In the genomic region with DNA sequence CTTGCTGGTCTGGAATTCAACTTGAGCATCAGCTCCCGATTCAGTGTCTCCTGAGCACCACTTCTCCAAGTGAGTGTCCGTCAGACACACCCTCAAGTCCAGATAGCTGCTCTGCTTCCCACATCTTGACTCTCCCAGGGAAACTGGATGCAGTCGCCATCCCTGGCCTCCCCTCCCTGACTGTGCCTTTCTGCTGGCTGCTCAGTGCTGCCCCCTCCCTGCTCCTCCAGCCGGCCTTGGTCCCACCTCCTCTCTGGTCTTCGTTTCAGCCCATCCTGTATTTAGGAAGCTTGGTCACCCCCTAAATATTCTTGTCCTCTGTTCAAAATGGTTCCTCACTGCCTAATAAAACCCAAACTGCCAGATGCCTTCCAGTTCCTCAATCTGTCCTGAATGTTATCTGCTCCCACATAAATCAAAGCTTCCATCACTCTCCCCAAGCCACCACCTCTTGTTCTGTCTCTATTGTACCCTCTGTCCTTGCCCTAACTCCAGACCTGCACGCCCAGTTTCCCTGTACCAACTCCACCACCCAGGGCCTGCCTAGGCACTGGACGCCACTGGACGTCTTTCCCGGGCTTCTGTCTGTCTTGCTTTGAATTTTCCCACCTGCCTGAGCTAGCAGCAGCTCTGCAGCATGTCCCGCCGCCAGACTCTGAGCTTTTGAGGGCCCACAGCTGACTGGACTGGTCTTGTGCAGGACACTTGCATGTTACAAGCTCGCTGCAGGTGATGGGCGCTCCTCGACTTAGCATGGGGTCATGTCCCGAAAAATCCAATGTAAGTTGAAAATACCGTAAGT, we compare ENCODE assay signal across 9 cellular contexts. TPM values are rescaled to one million over a fixed set of nuclear protein-coding genes. Genes with fewer than 3 reads are reported as not detected.
A peak's percentile ranks its signal among the peaks of the same experiment; 100 is the strongest.
DNase-seq lines count a peak whose midpoint lies in the region; ATAC-seq and TF ChIP-seq lines count a peak whose summit lies in the region.
"Had no signal": no experiment of that assay in that cellular context is flagged by ENCODE, and none has a peak within 500 bp of the region (broad histone marks: within the 10 kb centered on the region; RNA-seq: fewer than 3 reads in every experiment).

No MANE protein-coding gene starts in this region.

- H3K9me3 ChIP-seq in cardiac muscle cell (ENCODE audit: low read depth) (no peaks in the 10 kb centered on the region), right atrium auricular region (no peaks in the 10 kb centered on the region), gastroesophageal sphincter (no peaks in the 10 kb centered on the region)

- H3K27ac ChIP-seq in cardiac muscle cell (no peak overlapping the region), right atrium auricular region (no peak overlapping the region), temporal lobe (ENCODE audit: low read depth, low read length) (peak overlapping the region; percentile 79), gastroesophageal sphincter (peak overlapping the region in 1 of 4 donors; percentile 47)
- H3K27ac ChIP-seq: HL-60 had no signal

- TF ChIP-seq CTCF in cardiac muscle cell (IDR thresholded peaks at IDR 0.05; ENCODE audit: low read depth, low read length), result peak; percentile 44
- no peak for TF ChIP-seq CTCF in right atrium auricular region (IDR thresholded peaks at IDR 0.05)
- TF ChIP-seq CTCF in fibroblast of pulmonary artery (IDR thresholded peaks at IDR 0.05; ENCODE audit: low read length, missing control alignments), result peak; percentile 37
- peak in 1 of 4 experiments; percentile 8 for TF ChIP-seq CTCF in gastroesophageal sphincter (IDR thresholded peaks at IDR 0.05)

- no peak for TF ChIP-seq POLR2A in gastroesophageal sphincter (IDR thresholded peaks at IDR 0.05)

- H3K36me3 ChIP-seq in cardiac muscle cell, result peaks cover 27% of the 10 kb centered on the region
- peaks cover 51% of the 10 kb centered on the region for H3K36me3 ChIP-seq in right atrium auricular region
- H3K36me3 ChIP-seq in gastroesophageal sphincter, result peaks cover 0 to 99% of the 10 kb centered on the region in 2 donors

- no peaks in the 10 kb centered on the region for H3K27me3 ChIP-seq in cardiac muscle cell
- no peaks in the 10 kb centered on the region for H3K27me3 ChIP-seq in right atrium auricular region
- no peaks in the 10 kb centered on the region for H3K27me3 ChIP-seq in gastroesophageal sphincter

- WGBS in gastroesophageal sphincter (ENCODE audit: low coverage in 1 of 2), 2 donors, result 82 to 83% methylated on average over 9 to 12 of the region's 16 CpGs

- no peak overlapping the region for H3K4me3 ChIP-seq in cardiac muscle cell
- no peak overlapping the region for H3K4me3 ChIP-seq in right atrium auricular region
- no peak overlapping the region for H3K4me3 ChIP-seq in fibroblast of pulmonary artery (replicated peaks; ENCODE audit: low read depth, low read length)
- no peak overlapping the region for H3K4me3 ChIP-seq in gastroesophageal sphincter

- DNase-seq in cardiac muscle cell (ENCODE audit: low read depth in 1 of 2, low spot score in 1 of 2) (peak; percentile 10 to 32), right atrium auricular region (ENCODE audit: low spot score) (no peak), SK-N-DZ (ENCODE audit: low spot score) (peak; percentile 31), fibroblast of pulmonary artery (ENCODE audit: low read depth) (no peak), epidermal melanocyte (ENCODE audit: insufficient read length, low spot score) (no peak)

- H3K4me1 ChIP-seq in cardiac muscle cell (ENCODE audit: low read depth), result no peaks in the 10 kb centered on the region
- peaks cover 0 to 8% of the 10 kb centered on the region in 2 donors for H3K4me1 ChIP-seq in right atrium auricular region
- no peaks in the 10 kb centered on the region for H3K4me1 ChIP-seq in gastroesophageal sphincter

- TF ChIP-seq EP300 in gastroesophageal sphincter (IDR thresholded peaks at IDR 0.05), result no peak

- ATAC-seq in GM21529 (IDR thresholded peaks at IDR 0.05; ENCODE audit: unreplicated experiment), result no peak
- ATAC-seq in gastroesophageal sphincter, result no peak

RNA-seq across cellular contexts. Expression of gene CCDC92, which starts 33.8 kb away (rescaled TPM):
- total RNA-seq in cardiac muscle cell (39.0 and 49.3 TPM in 2 replicates), right atrium auricular region (10 to 100 TPM; 34.4 to 39.2 TPM), temporal lobe (19.7 TPM), gastroesophageal sphincter (10 to 100 TPM; 26.2 to 74.3 (median 34.2) TPM)
- 67.0 and 88.7 TPM in 2 replicates for polyA plus RNA-seq in cardiac muscle cell
- 14.0 and 15.3 TPM in 2 replicates for polyA plus RNA-seq in SK-N-DZ (2014; cell fraction: cytosol; rRNA removed)
- polyA plus RNA-seq in SK-N-DZ (2014; cell fraction: nucleus; rRNA removed), result 14.5 and 22.4 TPM in 2 replicates

RNA-seq across cellular contexts. Expression of gene ZNF664, which starts 34.1 kb away (rescaled TPM):
- total RNA-seq in cardiac muscle cell, result 78.9 and 115 TPM in 2 replicates
- 40.5 and 43.4 TPM in 2 replicates for polyA plus RNA-seq in cardiac muscle cell
- 10 to 100 TPM; 53.1 to 56.2 TPM for total RNA-seq in right atrium auricular region
- 152 and 158 TPM in 2 replicates for polyA plus RNA-seq in SK-N-DZ (2014; cell fraction: cytosol; rRNA removed)
- 93.4 and 537 TPM in 2 replicates for polyA plus RNA-seq in SK-N-DZ (2014; cell fraction: nucleus; rRNA removed)
- total RNA-seq in temporal lobe, result 48.4 TPM
- total RNA-seq in gastroesophageal sphincter, result 10 to 100 TPM; 58.7 to 95.5 (median 78.2) TPM

Comparison
In these comparisons a context has a peak if more than half of its experiments do, and no peak if none do; other contexts are left out.
1. DNase-seq: peak in cardiac muscle cell (2 of 2) and SK-N-DZ (single experiment); none in right atrium auricular region (single experiment), fibroblast of pulmonary artery (single experiment) and epidermal melanocyte (single experiment).
2. CTCF ChIP-seq: peak in cardiac muscle cell (single experiment) and fibroblast of pulmonary artery (single experiment); none in right atrium auricular region (0 of 2).